ENCODE assay signal across 1 cellular context in the genomic region with DNA sequence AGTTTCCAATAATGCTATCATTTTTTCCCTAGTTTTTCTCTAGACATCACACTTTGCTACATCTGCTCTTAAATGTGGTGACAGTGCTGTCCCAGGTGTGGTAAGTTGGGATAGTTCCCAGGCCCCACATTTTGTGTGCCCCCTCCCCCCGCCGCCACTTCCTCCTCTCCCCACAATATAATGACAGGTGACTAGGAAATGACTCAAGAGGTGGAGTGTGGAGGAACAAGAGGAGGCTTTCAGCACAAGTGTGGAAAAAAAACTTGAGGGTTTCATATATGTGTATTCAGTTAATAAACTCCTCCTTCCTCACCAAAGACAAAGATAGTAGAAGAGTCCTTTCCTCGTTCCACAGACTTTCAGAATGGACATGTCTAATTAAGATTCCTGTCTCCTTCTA.
TF ChIP-seq lines count a peak whose summit lies in the region.

No MANE protein-coding gene starts in this region.

TF ChIP-seq in HCT116, 20 proteins besides CTCF, POLR2A, EP300 and RAD21 (continued from another document):
- TF ChIP-seq, protein P1, sequence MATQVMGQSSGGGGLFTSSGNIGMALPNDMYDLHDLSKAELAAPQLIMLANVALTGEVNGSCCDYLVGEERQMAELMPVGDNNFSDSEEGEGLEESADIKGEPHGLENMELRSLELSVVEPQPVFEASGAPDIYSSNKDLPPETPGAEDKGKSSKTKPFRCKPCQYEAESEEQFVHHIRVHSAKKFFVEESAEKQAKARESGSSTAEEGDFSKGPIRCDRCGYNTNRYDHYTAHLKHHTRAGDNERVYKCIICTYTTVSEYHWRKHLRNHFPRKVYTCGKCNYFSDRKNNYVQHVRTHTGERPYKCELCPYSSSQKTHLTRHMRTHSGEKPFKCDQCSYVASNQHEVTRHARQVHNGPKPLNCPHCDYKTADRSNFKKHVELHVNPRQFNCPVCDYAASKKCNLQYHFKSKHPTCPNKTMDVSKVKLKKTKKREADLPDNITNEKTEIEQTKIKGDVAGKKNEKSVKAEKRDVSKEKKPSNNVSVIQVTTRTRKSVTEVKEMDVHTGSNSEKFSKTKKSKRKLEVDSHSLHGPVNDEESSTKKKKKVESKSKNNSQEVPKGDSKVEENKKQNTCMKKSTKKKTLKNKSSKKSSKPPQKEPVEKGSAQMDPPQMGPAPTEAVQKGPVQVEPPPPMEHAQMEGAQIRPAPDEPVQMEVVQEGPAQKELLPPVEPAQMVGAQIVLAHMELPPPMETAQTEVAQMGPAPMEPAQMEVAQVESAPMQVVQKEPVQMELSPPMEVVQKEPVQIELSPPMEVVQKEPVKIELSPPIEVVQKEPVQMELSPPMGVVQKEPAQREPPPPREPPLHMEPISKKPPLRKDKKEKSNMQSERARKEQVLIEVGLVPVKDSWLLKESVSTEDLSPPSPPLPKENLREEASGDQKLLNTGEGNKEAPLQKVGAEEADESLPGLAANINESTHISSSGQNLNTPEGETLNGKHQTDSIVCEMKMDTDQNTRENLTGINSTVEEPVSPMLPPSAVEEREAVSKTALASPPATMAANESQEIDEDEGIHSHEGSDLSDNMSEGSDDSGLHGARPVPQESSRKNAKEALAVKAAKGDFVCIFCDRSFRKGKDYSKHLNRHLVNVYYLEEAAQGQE (IDR thresholded peaks at IDR 0.05; ENCODE audit: low read depth): no peak
- TF ChIP-seq EZH2phosphoT487 (IDR thresholded peaks at IDR 0.05; ENCODE audit: borderline replicate concordance): no peak
- no peak for TF ChIP-seq SIN3A (IDR thresholded peaks at IDR 0.05; ENCODE audit: low read depth)
- TF ChIP-seq YY1 (IDR thresholded peaks at IDR 0.05; ENCODE audit: extremely low read depth, insufficient replicate concordance, low read depth, low read length): no peak
- peak; percentile 36; the same call in 1 of the 2 replicates for TF ChIP-seq FOSL1 (IDR thresholded peaks at IDR 0.05; ENCODE audit: low read depth)
- TF ChIP-seq ZNF274 (IDR thresholded peaks at IDR 0.05; ENCODE audit: low read depth, low read length): no peak
